ENCODE assay signal across 1 cellular context in the genomic region with DNA sequence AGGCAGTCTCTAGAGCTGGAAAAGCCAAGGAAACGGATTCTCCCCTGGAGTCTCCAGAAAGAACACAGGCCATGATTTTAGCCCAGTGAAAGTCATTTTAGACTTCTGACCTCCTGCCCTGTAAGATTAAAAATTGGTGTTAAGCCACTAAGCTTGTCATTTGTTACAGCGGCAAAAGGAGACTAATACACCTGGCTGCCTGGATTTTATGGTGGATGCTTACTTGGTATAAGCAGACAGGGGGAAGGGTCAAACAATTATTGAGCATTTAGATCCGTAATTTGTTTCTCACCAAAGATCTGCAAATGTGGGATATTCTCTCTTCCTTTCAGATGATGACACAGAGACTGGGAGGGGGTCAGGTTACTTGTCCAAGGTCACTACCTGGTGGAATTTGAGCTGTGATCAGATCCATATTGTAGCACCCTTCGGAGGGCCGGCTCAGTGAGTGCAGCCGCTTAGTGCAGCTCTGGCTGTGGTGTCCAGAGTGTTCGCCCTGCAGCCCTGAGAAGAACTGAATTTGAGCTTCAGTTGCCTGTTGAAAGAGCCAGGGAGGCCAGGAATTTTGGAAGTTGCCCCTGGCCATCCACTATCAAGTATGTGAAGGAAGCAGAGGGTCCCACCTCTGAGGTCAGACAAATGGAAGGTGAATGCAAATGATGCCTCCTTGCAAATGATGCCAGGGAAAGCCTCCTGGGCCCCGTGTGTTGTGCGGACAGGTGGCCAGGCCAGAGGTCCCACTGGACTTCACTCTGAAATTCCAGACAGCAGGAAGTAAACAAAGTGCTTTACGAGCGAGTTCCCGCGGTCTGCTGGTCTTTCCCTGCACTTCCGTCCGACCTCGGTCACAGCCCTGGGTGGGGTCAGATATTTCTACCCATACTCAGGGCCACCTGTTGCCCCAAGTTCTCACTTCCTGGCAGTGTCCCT.
TF ChIP-seq lines count a peak whose summit lies in the region.

No MANE protein-coding gene starts in this region.

TF ChIP-seq in HepG2, 621 proteins besides CTCF, POLR2A, EP300 and RAD21 (continued from another document and continues in another):
- TF ChIP-seq ZNF10 (CRISPR knock-in tag; IDR thresholded peaks at IDR 0.05; ENCODE audit: borderline replicate concordance, low read depth) (no peak), PAX8 (CRISPR knock-in tag; IDR thresholded peaks at IDR 0.05; ENCODE audit: borderline replicate concordance) (no peak), ZNF335 (CRISPR knock-in tag; IDR thresholded peaks at IDR 0.05) (peak; percentile 77; the same call in 1 of the 2 replicates), TAF15 (IDR thresholded peaks at IDR 0.05; ENCODE audit: low read depth, low read length, poor library complexity, severe bottlenecking) (no peak), POLR2AphosphoS5 (IDR thresholded peaks at IDR 0.05; ENCODE audit: low read depth, low read length) (no peak), PCBP2 (optimal IDR thresholded peaks at IDR 0.05; ENCODE audit: low read depth, low read length, poor library complexity, severe bottlenecking) (no peak), NFRKB (IDR thresholded peaks at IDR 0.05) (no peak), ZFP36L1 (CRISPR knock-in tag; IDR thresholded peaks at IDR 0.05) (no peak), SIN3A (IDR thresholded peaks at IDR 0.05; ENCODE audit: borderline replicate concordance, low read depth, low read length) (no peak), SMYD3 (CRISPR knock-in tag; IDR thresholded peaks at IDR 0.05) (0 out of 2 replicates have a peak, but pooled peaks have one; percentile 38), STAT5B (CRISPR knock-in tag; IDR thresholded peaks at IDR 0.05) (no peak), ZNF232 (CRISPR knock-in tag; IDR thresholded peaks at IDR 0.05; ENCODE audit: borderline replicate concordance) (no peak), MBD4 (IDR thresholded peaks at IDR 0.05; ENCODE audit: borderline replicate concordance, low read length) (no peak), CENPX (CRISPR knock-in tag; IDR thresholded peaks at IDR 0.05) (no peak), ZNF496 (CRISPR knock-in tag; IDR thresholded peaks at IDR 0.05; ENCODE audit: insufficient replicate concordance) (no peak), ZNF430 (CRISPR knock-in tag; IDR thresholded peaks at IDR 0.05) (peak; percentile 31; the same call in 1 of the 2 replicates), ADNP (CRISPR knock-in tag; IDR thresholded peaks at IDR 0.05) (no peak), ETV5 (CRISPR knock-in tag; IDR thresholded peaks at IDR 0.05; ENCODE audit: borderline replicate concordance) (peak; percentile 99), MATR3 (CRISPR knock-in tag; IDR thresholded peaks at IDR 0.05) (no peak), ZNF383 (CRISPR knock-in tag; IDR thresholded peaks at IDR 0.05; ENCODE audit: borderline replicate concordance) (no peak), GZF1 (CRISPR knock-in tag; IDR thresholded peaks at IDR 0.05) (no peak), ZNF557 (CRISPR knock-in tag; IDR thresholded peaks at IDR 0.05) (no peak)
- TF ChIP-seq, protein P1, sequence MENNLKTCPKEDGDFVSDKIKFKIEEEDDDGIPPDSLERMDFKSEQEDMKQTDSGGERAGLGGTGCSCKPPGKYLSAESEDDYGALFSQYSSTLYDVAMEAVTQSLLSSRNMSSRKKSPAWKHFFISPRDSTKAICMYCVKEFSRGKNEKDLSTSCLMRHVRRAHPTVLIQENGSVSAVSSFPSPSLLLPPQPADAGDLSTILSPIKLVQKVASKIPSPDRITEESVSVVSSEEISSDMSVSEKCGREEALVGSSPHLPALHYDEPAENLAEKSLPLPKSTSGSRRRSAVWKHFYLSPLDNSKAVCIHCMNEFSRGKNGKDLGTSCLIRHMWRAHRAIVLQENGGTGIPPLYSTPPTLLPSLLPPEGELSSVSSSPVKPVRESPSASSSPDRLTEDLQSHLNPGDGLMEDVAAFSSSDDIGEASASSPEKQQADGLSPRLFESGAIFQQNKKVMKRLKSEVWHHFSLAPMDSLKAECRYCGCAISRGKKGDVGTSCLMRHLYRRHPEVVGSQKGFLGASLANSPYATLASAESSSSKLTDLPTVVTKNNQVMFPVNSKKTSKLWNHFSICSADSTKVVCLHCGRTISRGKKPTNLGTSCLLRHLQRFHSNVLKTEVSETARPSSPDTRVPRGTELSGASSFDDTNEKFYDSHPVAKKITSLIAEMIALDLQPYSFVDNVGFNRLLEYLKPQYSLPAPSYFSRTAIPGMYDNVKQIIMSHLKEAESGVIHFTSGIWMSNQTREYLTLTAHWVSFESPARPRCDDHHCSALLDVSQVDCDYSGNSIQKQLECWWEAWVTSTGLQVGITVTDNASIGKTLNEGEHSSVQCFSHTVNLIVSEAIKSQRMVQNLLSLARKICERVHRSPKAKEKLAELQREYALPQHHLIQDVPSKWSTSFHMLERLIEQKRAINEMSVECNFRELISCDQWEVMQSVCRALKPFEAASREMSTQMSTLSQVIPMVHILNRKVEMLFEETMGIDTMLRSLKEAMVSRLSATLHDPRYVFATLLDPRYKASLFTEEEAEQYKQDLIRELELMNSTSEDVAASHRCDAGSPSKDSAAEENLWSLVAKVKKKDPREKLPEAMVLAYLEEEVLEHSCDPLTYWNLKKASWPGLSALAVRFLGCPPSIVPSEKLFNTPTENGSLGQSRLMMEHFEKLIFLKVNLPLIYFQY (CRISPR knock-in tag; IDR thresholded peaks at IDR 0.05; ENCODE audit: borderline replicate concordance), result peak; percentile 35; the same call in 1 of the 2 replicates
- TF ChIP-seq, protein P2, sequence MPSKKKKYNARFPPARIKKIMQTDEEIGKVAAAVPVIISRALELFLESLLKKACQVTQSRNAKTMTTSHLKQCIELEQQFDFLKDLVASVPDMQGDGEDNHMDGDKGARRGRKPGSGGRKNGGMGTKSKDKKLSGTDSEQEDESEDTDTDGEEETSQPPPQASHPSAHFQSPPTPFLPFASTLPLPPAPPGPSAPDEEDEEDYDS (CRISPR knock-in tag; IDR thresholded peaks at IDR 0.05), result peak; percentile 20; the same call in 1 of the 2 replicates
- TF ChIP-seq, protein P3, sequence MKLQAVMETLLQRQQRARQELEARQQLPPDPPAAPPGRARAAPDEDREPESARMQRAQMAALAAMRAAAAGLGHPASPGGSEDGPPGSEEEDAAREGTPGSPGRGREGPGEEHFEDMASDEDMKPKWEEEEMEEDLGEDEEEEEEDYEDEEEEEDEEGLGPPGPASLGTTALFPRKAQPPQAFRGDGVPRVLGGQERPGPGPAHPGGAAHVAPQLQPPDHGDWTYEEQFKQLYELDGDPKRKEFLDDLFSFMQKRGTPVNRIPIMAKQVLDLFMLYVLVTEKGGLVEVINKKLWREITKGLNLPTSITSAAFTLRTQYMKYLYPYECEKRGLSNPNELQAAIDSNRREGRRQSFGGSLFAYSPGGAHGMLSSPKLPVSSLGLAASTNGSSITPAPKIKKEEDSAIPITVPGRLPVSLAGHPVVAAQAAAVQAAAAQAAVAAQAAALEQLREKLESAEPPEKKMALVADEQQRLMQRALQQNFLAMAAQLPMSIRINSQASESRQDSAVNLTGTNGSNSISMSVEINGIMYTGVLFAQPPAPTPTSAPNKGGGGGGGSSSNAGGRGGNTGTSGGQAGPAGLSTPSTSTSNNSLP (IDR thresholded peaks at IDR 0.05; ENCODE audit: low read depth, low read length), result no peak
- TF ChIP-seq, protein P4, sequence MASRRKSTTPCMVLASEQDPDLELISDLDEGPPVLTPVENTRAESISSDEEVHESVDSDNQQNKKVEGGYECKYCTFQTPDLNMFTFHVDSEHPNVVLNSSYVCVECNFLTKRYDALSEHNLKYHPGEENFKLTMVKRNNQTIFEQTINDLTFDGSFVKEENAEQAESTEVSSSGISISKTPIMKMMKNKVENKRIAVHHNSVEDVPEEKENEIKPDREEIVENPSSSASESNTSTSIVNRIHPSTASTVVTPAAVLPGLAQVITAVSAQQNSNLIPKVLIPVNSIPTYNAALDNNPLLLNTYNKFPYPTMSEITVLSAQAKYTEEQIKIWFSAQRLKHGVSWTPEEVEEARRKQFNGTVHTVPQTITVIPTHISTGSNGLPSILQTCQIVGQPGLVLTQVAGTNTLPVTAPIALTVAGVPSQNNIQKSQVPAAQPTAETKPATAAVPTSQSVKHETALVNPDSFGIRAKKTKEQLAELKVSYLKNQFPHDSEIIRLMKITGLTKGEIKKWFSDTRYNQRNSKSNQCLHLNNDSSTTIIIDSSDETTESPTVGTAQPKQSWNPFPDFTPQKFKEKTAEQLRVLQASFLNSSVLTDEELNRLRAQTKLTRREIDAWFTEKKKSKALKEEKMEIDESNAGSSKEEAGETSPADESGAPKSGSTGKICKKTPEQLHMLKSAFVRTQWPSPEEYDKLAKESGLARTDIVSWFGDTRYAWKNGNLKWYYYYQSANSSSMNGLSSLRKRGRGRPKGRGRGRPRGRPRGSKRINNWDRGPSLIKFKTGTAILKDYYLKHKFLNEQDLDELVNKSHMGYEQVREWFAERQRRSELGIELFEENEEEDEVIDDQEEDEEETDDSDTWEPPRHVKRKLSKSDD (CRISPR knock-in tag; IDR thresholded peaks at IDR 0.05; ENCODE audit: low read depth), result no peak
- TF ChIP-seq, protein P5, sequence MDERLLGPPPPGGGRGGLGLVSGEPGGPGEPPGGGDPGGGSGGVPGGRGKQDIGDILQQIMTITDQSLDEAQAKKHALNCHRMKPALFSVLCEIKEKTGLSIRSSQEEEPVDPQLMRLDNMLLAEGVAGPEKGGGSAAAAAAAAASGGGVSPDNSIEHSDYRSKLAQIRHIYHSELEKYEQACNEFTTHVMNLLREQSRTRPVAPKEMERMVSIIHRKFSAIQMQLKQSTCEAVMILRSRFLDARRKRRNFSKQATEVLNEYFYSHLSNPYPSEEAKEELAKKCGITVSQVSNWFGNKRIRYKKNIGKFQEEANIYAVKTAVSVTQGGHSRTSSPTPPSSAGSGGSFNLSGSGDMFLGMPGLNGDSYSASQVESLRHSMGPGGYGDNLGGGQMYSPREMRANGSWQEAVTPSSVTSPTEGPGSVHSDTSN (CRISPR knock-in tag; IDR thresholded peaks at IDR 0.05), result no peak
- TF ChIP-seq, protein P6, sequence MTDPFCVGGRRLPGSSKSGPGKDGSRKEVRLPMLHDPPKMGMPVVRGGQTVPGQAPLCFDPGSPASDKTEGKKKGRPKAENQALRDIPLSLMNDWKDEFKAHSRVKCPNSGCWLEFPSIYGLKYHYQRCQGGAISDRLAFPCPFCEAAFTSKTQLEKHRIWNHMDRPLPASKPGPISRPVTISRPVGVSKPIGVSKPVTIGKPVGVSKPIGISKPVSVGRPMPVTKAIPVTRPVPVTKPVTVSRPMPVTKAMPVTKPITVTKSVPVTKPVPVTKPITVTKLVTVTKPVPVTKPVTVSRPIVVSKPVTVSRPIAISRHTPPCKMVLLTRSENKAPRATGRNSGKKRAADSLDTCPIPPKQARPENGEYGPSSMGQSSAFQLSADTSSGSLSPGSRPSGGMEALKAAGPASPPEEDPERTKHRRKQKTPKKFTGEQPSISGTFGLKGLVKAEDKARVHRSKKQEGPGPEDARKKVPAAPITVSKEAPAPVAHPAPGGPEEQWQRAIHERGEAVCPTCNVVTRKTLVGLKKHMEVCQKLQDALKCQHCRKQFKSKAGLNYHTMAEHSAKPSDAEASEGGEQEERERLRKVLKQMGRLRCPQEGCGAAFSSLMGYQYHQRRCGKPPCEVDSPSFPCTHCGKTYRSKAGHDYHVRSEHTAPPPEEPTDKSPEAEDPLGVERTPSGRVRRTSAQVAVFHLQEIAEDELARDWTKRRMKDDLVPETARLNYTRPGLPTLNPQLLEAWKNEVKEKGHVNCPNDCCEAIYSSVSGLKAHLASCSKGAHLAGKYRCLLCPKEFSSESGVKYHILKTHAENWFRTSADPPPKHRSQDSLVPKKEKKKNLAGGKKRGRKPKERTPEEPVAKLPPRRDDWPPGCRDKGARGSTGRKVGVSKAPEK (CRISPR knock-in tag; IDR thresholded peaks at IDR 0.05; ENCODE audit: borderline replicate concordance), result no peak
- TF ChIP-seq, protein P7, sequence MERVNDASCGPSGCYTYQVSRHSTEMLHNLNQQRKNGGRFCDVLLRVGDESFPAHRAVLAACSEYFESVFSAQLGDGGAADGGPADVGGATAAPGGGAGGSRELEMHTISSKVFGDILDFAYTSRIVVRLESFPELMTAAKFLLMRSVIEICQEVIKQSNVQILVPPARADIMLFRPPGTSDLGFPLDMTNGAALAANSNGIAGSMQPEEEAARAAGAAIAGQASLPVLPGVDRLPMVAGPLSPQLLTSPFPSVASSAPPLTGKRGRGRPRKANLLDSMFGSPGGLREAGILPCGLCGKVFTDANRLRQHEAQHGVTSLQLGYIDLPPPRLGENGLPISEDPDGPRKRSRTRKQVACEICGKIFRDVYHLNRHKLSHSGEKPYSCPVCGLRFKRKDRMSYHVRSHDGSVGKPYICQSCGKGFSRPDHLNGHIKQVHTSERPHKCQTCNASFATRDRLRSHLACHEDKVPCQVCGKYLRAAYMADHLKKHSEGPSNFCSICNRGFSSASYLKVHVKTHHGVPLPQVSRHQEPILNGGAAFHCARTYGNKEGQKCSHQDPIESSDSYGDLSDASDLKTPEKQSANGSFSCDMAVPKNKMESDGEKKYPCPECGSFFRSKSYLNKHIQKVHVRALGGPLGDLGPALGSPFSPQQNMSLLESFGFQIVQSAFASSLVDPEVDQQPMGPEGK (CRISPR knock-in tag; IDR thresholded peaks at IDR 0.05), result peak; percentile 95
- TF ChIP-seq, protein P8, sequence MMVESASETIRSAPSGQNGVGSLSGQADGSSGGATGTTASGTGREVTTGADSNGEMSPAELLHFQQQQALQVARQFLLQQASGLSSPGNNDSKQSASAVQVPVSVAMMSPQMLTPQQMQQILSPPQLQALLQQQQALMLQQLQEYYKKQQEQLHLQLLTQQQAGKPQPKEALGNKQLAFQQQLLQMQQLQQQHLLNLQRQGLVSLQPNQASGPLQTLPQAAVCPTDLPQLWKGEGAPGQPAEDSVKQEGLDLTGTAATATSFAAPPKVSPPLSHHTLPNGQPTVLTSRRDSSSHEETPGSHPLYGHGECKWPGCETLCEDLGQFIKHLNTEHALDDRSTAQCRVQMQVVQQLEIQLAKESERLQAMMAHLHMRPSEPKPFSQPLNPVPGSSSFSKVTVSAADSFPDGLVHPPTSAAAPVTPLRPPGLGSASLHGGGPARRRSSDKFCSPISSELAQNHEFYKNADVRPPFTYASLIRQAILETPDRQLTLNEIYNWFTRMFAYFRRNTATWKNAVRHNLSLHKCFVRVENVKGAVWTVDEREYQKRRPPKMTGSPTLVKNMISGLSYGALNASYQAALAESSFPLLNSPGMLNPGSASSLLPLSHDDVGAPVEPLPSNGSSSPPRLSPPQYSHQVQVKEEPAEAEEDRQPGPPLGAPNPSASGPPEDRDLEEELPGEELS (CRISPR knock-in tag; IDR thresholded peaks at IDR 0.05), result peak; percentile 92
- TF ChIP-seq, protein P9, sequence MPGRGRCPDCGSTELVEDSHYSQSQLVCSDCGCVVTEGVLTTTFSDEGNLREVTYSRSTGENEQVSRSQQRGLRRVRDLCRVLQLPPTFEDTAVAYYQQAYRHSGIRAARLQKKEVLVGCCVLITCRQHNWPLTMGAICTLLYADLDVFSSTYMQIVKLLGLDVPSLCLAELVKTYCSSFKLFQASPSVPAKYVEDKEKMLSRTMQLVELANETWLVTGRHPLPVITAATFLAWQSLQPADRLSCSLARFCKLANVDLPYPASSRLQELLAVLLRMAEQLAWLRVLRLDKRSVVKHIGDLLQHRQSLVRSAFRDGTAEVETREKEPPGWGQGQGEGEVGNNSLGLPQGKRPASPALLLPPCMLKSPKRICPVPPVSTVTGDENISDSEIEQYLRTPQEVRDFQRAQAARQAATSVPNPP (CRISPR knock-in tag; IDR thresholded peaks at IDR 0.05), result 0 out of 2 replicates have a peak, but pooled peaks have one; percentile 32
- TF ChIP-seq, protein P10, sequence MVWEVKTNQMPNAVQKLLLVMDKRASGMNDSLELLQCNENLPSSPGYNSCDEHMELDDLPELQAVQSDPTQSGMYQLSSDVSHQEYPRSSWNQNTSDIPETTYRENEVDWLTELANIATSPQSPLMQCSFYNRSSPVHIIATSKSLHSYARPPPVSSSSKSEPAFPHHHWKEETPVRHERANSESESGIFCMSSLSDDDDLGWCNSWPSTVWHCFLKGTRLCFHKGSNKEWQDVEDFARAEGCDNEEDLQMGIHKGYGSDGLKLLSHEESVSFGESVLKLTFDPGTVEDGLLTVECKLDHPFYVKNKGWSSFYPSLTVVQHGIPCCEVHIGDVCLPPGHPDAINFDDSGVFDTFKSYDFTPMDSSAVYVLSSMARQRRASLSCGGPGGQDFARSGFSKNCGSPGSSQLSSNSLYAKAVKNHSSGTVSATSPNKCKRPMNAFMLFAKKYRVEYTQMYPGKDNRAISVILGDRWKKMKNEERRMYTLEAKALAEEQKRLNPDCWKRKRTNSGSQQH (CRISPR knock-in tag; IDR thresholded peaks at IDR 0.05; ENCODE audit: low read depth), result peak; percentile 47; the same call in 1 of the 2 replicates
